1 cellular context compared by ENCODE assay signal in genomic region chr5:170426149-170426767, GRCh38.
TF ChIP-seq lines count a peak whose summit lies in the region.

No MANE protein-coding gene starts in this region.

TF ChIP-seq in HCT116, 20 proteins besides CTCF, POLR2A, EP300 and RAD21:
- TF ChIP-seq, protein P1, sequence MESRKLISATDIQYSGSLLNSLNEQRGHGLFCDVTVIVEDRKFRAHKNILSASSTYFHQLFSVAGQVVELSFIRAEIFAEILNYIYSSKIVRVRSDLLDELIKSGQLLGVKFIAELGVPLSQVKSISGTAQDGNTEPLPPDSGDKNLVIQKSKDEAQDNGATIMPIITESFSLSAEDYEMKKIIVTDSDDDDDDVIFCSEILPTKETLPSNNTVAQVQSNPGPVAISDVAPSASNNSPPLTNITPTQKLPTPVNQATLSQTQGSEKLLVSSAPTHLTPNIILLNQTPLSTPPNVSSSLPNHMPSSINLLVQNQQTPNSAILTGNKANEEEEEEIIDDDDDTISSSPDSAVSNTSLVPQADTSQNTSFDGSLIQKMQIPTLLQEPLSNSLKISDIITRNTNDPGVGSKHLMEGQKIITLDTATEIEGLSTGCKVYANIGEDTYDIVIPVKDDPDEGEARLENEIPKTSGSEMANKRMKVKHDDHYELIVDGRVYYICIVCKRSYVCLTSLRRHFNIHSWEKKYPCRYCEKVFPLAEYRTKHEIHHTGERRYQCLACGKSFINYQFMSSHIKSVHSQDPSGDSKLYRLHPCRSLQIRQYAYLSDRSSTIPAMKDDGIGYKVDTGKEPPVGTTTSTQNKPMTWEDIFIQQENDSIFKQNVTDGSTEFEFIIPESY (IDR thresholded peaks at IDR 0.05; ENCODE audit: extremely low read depth, insufficient replicate concordance, low read length): no peak
- no peak for TF ChIP-seq ZFX (IDR thresholded peaks at IDR 0.05)
